Comparison of ENCODE assay signal across 8 cellular contexts in the genomic region with DNA sequence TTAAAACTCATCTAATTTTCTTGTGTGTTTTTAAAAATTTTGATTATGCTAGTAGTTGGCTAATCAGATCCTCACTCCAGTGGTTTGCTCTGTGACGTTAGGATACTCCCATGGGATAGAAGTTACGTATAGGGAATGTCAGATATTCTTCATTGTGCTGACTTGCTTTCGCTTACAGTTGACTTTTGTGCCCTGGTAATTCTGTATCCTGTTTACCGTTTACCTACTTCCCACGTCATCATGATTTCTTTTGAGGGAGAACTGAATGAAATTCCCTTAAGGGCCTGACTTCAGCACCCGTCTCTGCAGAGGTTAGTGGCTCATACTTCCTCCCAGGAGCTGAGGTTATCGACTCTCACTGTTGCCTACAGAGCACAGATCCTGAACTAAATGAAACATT. TPM values are rescaled to one million over a fixed set of nuclear protein-coding genes. Genes with fewer than 3 reads are reported as not detected.
DNase-seq lines count a peak whose midpoint lies in the region; FAIRE-seq and TF ChIP-seq lines count a peak whose summit lies in the region.

No MANE protein-coding gene starts in this region.

- H3K27ac ChIP-seq in sigmoid colon = peak overlapping the region; percentile 60 to 99 (median 98)

- H3K27me3 ChIP-seq in sigmoid colon = no peaks in the 10 kb centered on the region

- H3K4me3 ChIP-seq in sigmoid colon = peak overlapping the region in 2 of 4 donors; percentile 88

- TF ChIP-seq CTCF in sigmoid colon (IDR thresholded peaks at IDR 0.05) (no peak), GM10248 (IDR thresholded peaks at IDR 0.05; ENCODE audit: control extremely low read depth, extremely low read depth, low read depth, missing control alignments) (no peak), GM13977 (IDR thresholded peaks at IDR 0.05; ENCODE audit: extremely low read depth, insufficient read depth, missing control alignments) (no peak)

- POLR2A ChIA-PET in GM10248 (lab: Yijun Ruan, JAX) = no interaction called here

- no peak for FAIRE-seq in RCC 7860 (lab: Jason Lieb, UNC)

- intact Hi-C loops in sigmoid colon (cut with DNase I) = loop anchor here (5.0 kb wide), 3 partner anchors 58 to 478 kb away; partner anchors contain the start of genes AMZ2, KPNA2 and WIPI1

- in situ Hi-C loops in SK-MEL-5 (cut with HindIII; ENCODE audit: low pct_unique_long_range_greater_than_20kb, low sequenced_read_pairs) = no loop called here
- in situ Hi-C loops in GM13977 (cut with MboI; ENCODE audit: low pct_unique_long_range_greater_than_20kb, low sequenced_read_pairs, unreplicated experiment) = no loop called here

- CTCF ChIA-PET in GM10248 (lab: Yijun Ruan, JAX) = no interaction called here

- DNase-seq in GM04504 (ENCODE audit: low read depth) (peak; percentile 24), SK-MEL-5 (ENCODE audit: low read depth, low spot score) (peak; percentile 100), fibroblast of the conjunctiva (ENCODE audit: low read depth) (peak; percentile 30), sigmoid colon (no peak), GM10248 (ENCODE audit: extremely low spot score) (no peak), RCC 7860 (ENCODE audit: low spot score) (no peak), NCI-H2227 (lab: John Stamatoyannopoulos, UW; ENCODE audit: unreplicated experiment) (no peak), GM13977 (ENCODE audit: low spot score) (no peak)

- no peak for TF ChIP-seq EP300 in sigmoid colon (IDR thresholded peaks at IDR 0.05)

- H3K36me3 ChIP-seq in sigmoid colon = peaks cover 0 to 39% (median 8%) of the 10 kb centered on the region in 4 donors

- TF ChIP-seq POLR2A in sigmoid colon (IDR thresholded peaks at IDR 0.05) = no peak

- peaks cover 0 to 47% (median 27%) of the 10 kb centered on the region in 4 donors for H3K4me1 ChIP-seq in sigmoid colon

- no peaks in the 10 kb centered on the region for H3K9me3 ChIP-seq in sigmoid colon

- 46 to 67% methylated on average over 7 of the region's 7 CpGs for WGBS in sigmoid colon, 2 donors

RNA-seq across cellular contexts. Expression of gene PRKAR1A, which starts 2.6 kb away (rescaled TPM):
- total RNA-seq in SK-MEL-5 (2014; rRNA removed; shearing (Covaris generic)) = 974 and 1,047 TPM in 2 replicates
- 806 and 839 TPM in 2 replicates for polyA plus RNA-seq in SK-MEL-5 (2015; cell fraction: cytosol; rRNA removed)
- 667 and 709 TPM in 2 replicates for polyA plus RNA-seq in SK-MEL-5 (2015; cell fraction: nucleus; rRNA removed)
- total RNA-seq in sigmoid colon = 100 to 1,000 TPM; 206 to 268 (median 230) TPM
- 10 to 100 TPM; 53.6 to 68.3 (median 57.1) TPM for polyA plus RNA-seq in sigmoid colon

RNA-seq across cellular contexts. Expression of gene WIPI1, which starts 57.5 kb away (rescaled TPM):
- 558 and 643 TPM in 2 replicates for total RNA-seq in SK-MEL-5 (2014; rRNA removed; shearing (Covaris generic))
- 337 and 389 TPM in 2 replicates for polyA plus RNA-seq in SK-MEL-5 (2015; cell fraction: cytosol; rRNA removed)
- polyA plus RNA-seq in SK-MEL-5 (2015; cell fraction: nucleus; rRNA removed) = 252 and 324 TPM in 2 replicates
- 10 to 100 TPM; 18.9 to 28.5 (median 22.3) TPM for total RNA-seq in sigmoid colon
- polyA plus RNA-seq in sigmoid colon = 10 to 100 TPM; 63.2 to 78.8 (median 78.1) TPM

Comparison
In these comparisons a context has a peak if more than half of its experiments do, and no peak if none do; other contexts are left out.
1. DNase-seq: peak in GM04504 (single experiment), SK-MEL-5 (single experiment) and fibroblast of the conjunctiva (single experiment); none in sigmoid colon (single experiment), GM10248 (single experiment), RCC 7860 (single experiment), NCI-H2227 (single experiment) and GM13977 (single experiment).
2. RNA of gene WIPI1, which starts 57.5 kb away (total RNA-seq): 558 to 643 TPM in SK-MEL-5; 18.9 to 28.5 TPM in sigmoid colon; every median in the first group is over 10 times any median in the second.